Comparison of ENCODE assay signal across 8 cellular contexts in genomic region chr3:184145120-184145524, GRCh38. TPM values are rescaled to one million over a fixed set of nuclear protein-coding genes. Genes with fewer than 3 reads are reported as not detected.
A peak's percentile ranks its signal among the peaks of the same experiment; 100 is the strongest.
DNase-seq lines count a peak whose midpoint lies in the region; ATAC-seq and TF ChIP-seq lines count a peak whose summit lies in the region.

No MANE protein-coding gene starts in this region.

- no peak overlapping the region for H3K4ac ChIP-seq in mesenchymal stem cell (ENCODE audit: low read depth in 1 of 2, low read length in 2 of 2)

- no peak overlapping the region for H2BK120ac ChIP-seq in mesenchymal stem cell (ENCODE audit: low read depth, low read length)

- H3K27me3 ChIP-seq in Karpas-422 (ENCODE audit: low read length) (no peaks in the 10 kb centered on the region), SK-N-SH (ENCODE audit: insufficient read depth) (no peaks in the 10 kb centered on the region), colonic mucosa (no peaks in the 10 kb centered on the region), mesenchymal stem cell (ENCODE audit: control insufficient read depth in 1 of 2, insufficient read depth in 1 of 2, low read length in 2 of 2) (no peaks in the 10 kb centered on the region)

- TF ChIP-seq RAD21 in SK-N-SH (IDR thresholded peaks at IDR 0.05; ENCODE audit: low read length) = peak; percentile 67

- TF ChIP-seq CTCF in SK-N-SH (IDR thresholded peaks at IDR 0.05) (peak; percentile 42), colonic mucosa (IDR thresholded peaks at IDR 0.05) (peak; percentile 50)

- no peak overlapping the region for H3K23ac ChIP-seq in mesenchymal stem cell (ENCODE audit: low read length in 2 of 2)

- H2BK12ac ChIP-seq in mesenchymal stem cell (ENCODE audit: low read length in 2 of 2) = no peak overlapping the region

- no peaks in the 10 kb centered on the region; the same call in 1 of the 2 replicates for H4K20me1 ChIP-seq in Karpas-422 (ENCODE audit: insufficient read depth, low read depth, low read length)
- no peaks in the 10 kb centered on the region for H4K20me1 ChIP-seq in SK-N-SH (ENCODE audit: insufficient read depth)

- TF ChIP-seq EP300 in SK-N-SH (IDR thresholded peaks at IDR 0.05; ENCODE audit: borderline replicate concordance in 1 of 2, low read depth in 1 of 2, low read length in 1 of 2) = no peak

- no peak overlapping the region for H3K9ac ChIP-seq in Karpas-422 (ENCODE audit: low read length)
- no peak overlapping the region for H3K9ac ChIP-seq in SK-N-SH
- no peak overlapping the region for H3K9ac ChIP-seq in colonic mucosa (ENCODE audit: low read depth in 2 of 2, low read length in 2 of 2)
- peak overlapping the region; percentile 37 for H3K9ac ChIP-seq in mesenchymal stem cell (ENCODE audit: low read length)

- no peak overlapping the region for H2BK5ac ChIP-seq in mesenchymal stem cell (ENCODE audit: low read depth, low read length, poor library complexity, severe bottlenecking)

- H3K4me3 ChIP-seq in Karpas-422 (ENCODE audit: low read length) (no peak overlapping the region), SK-N-SH (ENCODE audit: low read depth in 2 of 2, low read length in 1 of 2) (no peak overlapping the region), colonic mucosa (no peak overlapping the region), mesenchymal stem cell (ENCODE audit: insufficient read depth in 1 of 2, low read depth in 1 of 2, low read length in 2 of 2) (no peak overlapping the region)

- no peak overlapping the region for H3K14ac ChIP-seq in mesenchymal stem cell (ENCODE audit: low read length in 2 of 2)

- H3K79me2 ChIP-seq in Karpas-422 (ENCODE audit: low read length) (no peaks in the 10 kb centered on the region), SK-N-SH (ENCODE audit: insufficient read depth) (peaks cover 14% of the 10 kb centered on the region)

- H2BK15ac ChIP-seq in mesenchymal stem cell (ENCODE audit: low read depth, poor library complexity, severe bottlenecking) = no peak overlapping the region

- CTCF ChIA-PET in SK-N-SH (lab: Yijun Ruan, JAX) = interaction anchor here (0.6 to 4.3 kb wide), 19 partner anchors 10 to 255 kb away, joined by 3 to 31 read pairs (median 5); partner anchors contain the start of genes ALG3, CAMK2N2, DVL3 and EEF1AKMT4

- H3K9me2 ChIP-seq in Karpas-422 (replicated peaks; ENCODE audit: insufficient read depth, low read length) = no peaks in the 10 kb centered on the region
- H3K9me2 ChIP-seq in SK-N-SH = no peaks in the 10 kb centered on the region

- H3K27ac ChIP-seq in Karpas-422 (ENCODE audit: low read length) (no peak overlapping the region), SK-N-SH (ENCODE audit: low read depth in 2 of 2, low read length in 1 of 2) (no peak overlapping the region), colonic mucosa (no peak overlapping the region), mesenchymal stem cell (ENCODE audit: low read length, poor library complexity, severe bottlenecking) (peak overlapping the region; percentile 13)

- no peak overlapping the region for H4K91ac ChIP-seq in mesenchymal stem cell (ENCODE audit: low read length)

- ATAC-seq in GM19455 (IDR thresholded peaks at IDR 0.05; ENCODE audit: unreplicated experiment) (no peak), GM19397 (IDR thresholded peaks at IDR 0.05; ENCODE audit: unreplicated experiment) (no peak)

- no peak overlapping the region for H2AFZ ChIP-seq in Karpas-422 (ENCODE audit: low read length)
- H2AFZ ChIP-seq in SK-N-SH (ENCODE audit: low read depth) = no peak overlapping the region
- H2AFZ ChIP-seq in mesenchymal stem cell (ENCODE audit: low read depth, low read length) = no peak overlapping the region

- no peak overlapping the region for H3K18ac ChIP-seq in mesenchymal stem cell (ENCODE audit: low read depth in 1 of 2, low read length in 2 of 2)

- peaks cover 23% of the 10 kb centered on the region for H3K79me1 ChIP-seq in mesenchymal stem cell (replicated peaks; ENCODE audit: low read length, poor library complexity, severe bottlenecking)

- H3K36me3 ChIP-seq in Karpas-422 (ENCODE audit: insufficient read depth, low read length) (peaks cover 51% of the 10 kb centered on the region), SK-N-SH (replicated peaks in 1 of 2; ENCODE audit: control insufficient read depth in 1 of 2, insufficient read depth in 2 of 2, low read length in 1 of 2) (peaks cover 36 to 58% of the 10 kb centered on the region in 2 experiments), colonic mucosa (peaks cover 14% of the 10 kb centered on the region), mesenchymal stem cell (ENCODE audit: control insufficient read depth in 1 of 2, insufficient read depth in 2 of 2, low read depth in 1 of 2, low read length in 2 of 2) (peaks cover 43 to 68% of the 10 kb centered on the region in 2 experiments)

- H3F3A ChIP-seq in SK-N-SH (replicated peaks; ENCODE audit: insufficient read depth) = peaks cover 8% of the 10 kb centered on the region

- WGBS in SK-N-SH (ENCODE audit: low lambda C conversion rate) = 59% methylated on average over 4 of the region's 4 CpGs
- 65% methylated on average over 4 of the region's 4 CpGs for WGBS in mesenchymal stem cell

- POLR2A ChIA-PET in SK-N-SH (lab: Yijun Ruan, JAX) = interaction anchor here (1.0 to 1.6 kb wide), 2 partner anchors 10 to 142 kb away, joined by 3 to 4 read pairs; partner anchors contain the start of gene EIF2B5

- H3K4me1 ChIP-seq in Karpas-422 (ENCODE audit: low read length) (no peaks in the 10 kb centered on the region), SK-N-SH (ENCODE audit: control insufficient read depth in 1 of 2, insufficient read depth in 2 of 2, low read depth in 1 of 2, low read length in 1 of 2) (peaks cover 0 to 2% of the 10 kb centered on the region in 2 experiments; a peak in 1 of 4 replicates), colonic mucosa (no peaks in the 10 kb centered on the region), mesenchymal stem cell (ENCODE audit: control insufficient read depth, insufficient read depth, low read depth, low read length) (peaks cover 7% of the 10 kb centered on the region)

- no peak overlapping the region for H2AK5ac ChIP-seq in mesenchymal stem cell (ENCODE audit: low read length, severe bottlenecking)

- no peak overlapping the region for H4K8ac ChIP-seq in mesenchymal stem cell (ENCODE audit: low read length)

- H3K4me2 ChIP-seq in Karpas-422 (ENCODE audit: low read depth, low read length, poor library complexity, severe bottlenecking) (no peak overlapping the region), SK-N-SH (no peak overlapping the region), mesenchymal stem cell (ENCODE audit: low read length, poor library complexity, severe bottlenecking) (no peak overlapping the region)

- peak; percentile 38 for DNase-seq in DMS53 treated with DMSO at 0.1 percent for 48 hours (lab: John Stamatoyannopoulos, UW; ENCODE audit: unreplicated experiment)
- DNase-seq in Karpas-422 = peak; percentile 78
- peak; percentile 59 for DNase-seq in SK-N-SH
- peak; percentile 69 for DNase-seq in colonic mucosa
- DNase-seq in mesenchymal stem cell = peak; percentile 30
- DNase-seq in DMS79 (lab: John Stamatoyannopoulos, UW) = no peak

- intact Hi-C loops in colonic mucosa (cut with DNase I) = no loop called here

- H3K9me3 ChIP-seq in Karpas-422 (ENCODE audit: low read length) (no peaks in the 10 kb centered on the region), SK-N-SH (no peaks in the 10 kb centered on the region), colonic mucosa (no peaks in the 10 kb centered on the region), mesenchymal stem cell (ENCODE audit: control insufficient read depth, low read length) (no peaks in the 10 kb centered on the region)

TF ChIP-seq in SK-N-SH, 30 proteins besides CTCF, POLR2A, EP300 and RAD21 (continues in another document):
- TF ChIP-seq POLR2AphosphoS5 (IDR thresholded peaks at IDR 0.05; ENCODE audit: low read depth, low read length) = no peak
- TF ChIP-seq RXRA (IDR thresholded peaks at IDR 0.05; ENCODE audit: borderline replicate concordance, low read depth) = no peak
- TF ChIP-seq SMC3 (IDR thresholded peaks at IDR 0.05; ENCODE audit: low read depth, low read length) = peak; percentile 38
- no peak for TF ChIP-seq GABPA (IDR thresholded peaks at IDR 0.05; ENCODE audit: low read depth)
- TF ChIP-seq RFX5 (IDR thresholded peaks at IDR 0.05; ENCODE audit: low read length) = no peak

RNA-seq across cellular contexts. Expression of gene EIF2B5, which starts 10.0 kb away (rescaled TPM):
- total RNA-seq in Karpas-422 (2014; rRNA removed; shearing (Covaris generic); ENCODE audit: low replicate concordance) = 59.4 and 68.4 TPM in 2 replicates
- 46.8 and 61.5 TPM in 2 replicates for polyA plus RNA-seq in SK-N-SH (2012; rRNA removed)
- polyA plus RNA-seq in SK-N-SH (2012; cell fraction: cytosol; rRNA removed) = 36.1 and 42.9 TPM in 2 replicates
- 113 and 133 TPM in 2 replicates for polyA plus RNA-seq in SK-N-SH (2012; cell fraction: nucleus; rRNA removed)
- 10 to 100 TPM; 36.0 to 58.3 TPM for total RNA-seq in colonic mucosa
- 22.7 TPM for polyA plus RNA-seq in mesenchymal stem cell (2013, experiment 1 of 2)
- polyA plus RNA-seq in mesenchymal stem cell (2013, experiment 2 of 2) = 22.7 TPM

RNA-seq across cellular contexts. Expression of gene DVL3, which starts 10.1 kb away (rescaled TPM):
- 62.1 and 106 TPM in 2 replicates for total RNA-seq in Karpas-422 (2014; rRNA removed; shearing (Covaris generic); ENCODE audit: low replicate concordance)
- polyA plus RNA-seq in SK-N-SH (2012; rRNA removed) = 29.6 and 30.1 TPM in 2 replicates
- 16.3 and 19.3 TPM in 2 replicates for polyA plus RNA-seq in SK-N-SH (2012; cell fraction: cytosol; rRNA removed)
- polyA plus RNA-seq in SK-N-SH (2012; cell fraction: nucleus; rRNA removed) = 117 and 125 TPM in 2 replicates
- 10 to 100 TPM; 60.8 to 64.6 TPM for total RNA-seq in colonic mucosa
- 67.6 TPM for polyA plus RNA-seq in mesenchymal stem cell (2013, experiment 1 of 2)
- 65.3 TPM for polyA plus RNA-seq in mesenchymal stem cell (2013, experiment 2 of 2)

RNA-seq across cellular contexts. Expression of gene AP2M1, which starts 29.5 kb away (rescaled TPM):
- 212 and 265 TPM in 2 replicates for total RNA-seq in Karpas-422 (2014; rRNA removed; shearing (Covaris generic); ENCODE audit: low replicate concordance)
- 645 and 759 TPM in 2 replicates for polyA plus RNA-seq in SK-N-SH (2012; rRNA removed)
- polyA plus RNA-seq in SK-N-SH (2012; cell fraction: cytosol; rRNA removed) = 537 and 665 TPM in 2 replicates
- 480 and 683 TPM in 2 replicates for polyA plus RNA-seq in SK-N-SH (2012; cell fraction: nucleus; rRNA removed)
- total RNA-seq in colonic mucosa = 100 to 1,000 TPM; 206 to 255 TPM
- polyA plus RNA-seq in mesenchymal stem cell (2013, experiment 1 of 2) = 465 TPM
- polyA plus RNA-seq in mesenchymal stem cell (2013, experiment 2 of 2) = 472 TPM

RNA-seq across cellular contexts. Expression of gene ABCF3, which starts 40.9 kb away (rescaled TPM):
- total RNA-seq in Karpas-422 (2014; rRNA removed; shearing (Covaris generic); ENCODE audit: low replicate concordance) = 61.6 and 62.9 TPM in 2 replicates
- 55.6 and 59.2 TPM in 2 replicates for polyA plus RNA-seq in SK-N-SH (2012; rRNA removed)
- 23.3 and 30.6 TPM in 2 replicates for polyA plus RNA-seq in SK-N-SH (2012; cell fraction: cytosol; rRNA removed)
- 148 and 153 TPM in 2 replicates for polyA plus RNA-seq in SK-N-SH (2012; cell fraction: nucleus; rRNA removed)
- total RNA-seq in colonic mucosa = 10 to 100 TPM; 54.6 to 82.4 TPM
- polyA plus RNA-seq in mesenchymal stem cell (2013, experiment 1 of 2) = 24.1 TPM
- polyA plus RNA-seq in mesenchymal stem cell (2013, experiment 2 of 2) = 23.9 TPM

RNA-seq across cellular contexts. Expression of gene HTR3E, which starts 48.3 kb away (rescaled TPM):
- not detected in 2 replicates for total RNA-seq in Karpas-422 (2014; rRNA removed; shearing (Covaris generic); ENCODE audit: low replicate concordance)
- polyA plus RNA-seq in SK-N-SH (2012; rRNA removed) = not detected in 2 replicates
- not detected in 2 replicates for polyA plus RNA-seq in SK-N-SH (2012; cell fraction: cytosol; rRNA removed)
- polyA plus RNA-seq in SK-N-SH (2012; cell fraction: nucleus; rRNA removed) = not detected in 2 replicates
- total RNA-seq in colonic mucosa = under 1 TPM; 0.13 to 0.52 TPM
- not detected for polyA plus RNA-seq in mesenchymal stem cell (2013, experiment 1 of 2)
- polyA plus RNA-seq in mesenchymal stem cell (2013, experiment 2 of 2) = not detected
